ENCODE assay signal across 29 cellular contexts in genomic region chr2:129456681-129457080, GRCh38.
DNase-seq lines count a peak whose midpoint lies in the region; ATAC-seq, FAIRE-seq and TF ChIP-seq lines count a peak whose summit lies in the region.
"Had no signal": no experiment of that assay in that cellular context is flagged by ENCODE, and none has a peak within 500 bp of the region (broad histone marks: within the 10 kb centered on the region; RNA-seq: fewer than 3 reads in every experiment).

No MANE protein-coding gene starts in this region.

- CTCF ChIA-PET in activated CD4-positive, alpha-beta T cell treated with anti-CD3 and anti-CD28 coated beads for 36 hours (lab: Charles Lee), result no interaction called here

- no peak overlapping the region for H3K4me3 ChIP-seq in bronchial epithelial cell (ENCODE audit: low read depth, low read length)
- H3K4me3 ChIP-seq: BLaER1, GM12878 had no signal

- intact Hi-C loops in activated CD4-positive, alpha-beta T cell treated with anti-CD3 and anti-CD28 coated beads, Interleukin-2, amount 10 ng/mL, durations not matched to agents 24 days and 14 days (cut with micrococcal nuclease), result no loop called here
- intact Hi-C loops in activated CD4-positive, alpha-beta T cell treated with anti-CD3 and anti-CD28 coated beads for 36 hours (cut with DNase I, micrococcal nuclease), result no loop called here

- no peak for ATAC-seq in activated CD4-positive, alpha-beta T cell treated with anti-CD3 and anti-CD28 coated beads for 36 hours
- ATAC-seq in GM21737 (IDR thresholded peaks at IDR 0.05; ENCODE audit: unreplicated experiment), result no peak
- ATAC-seq: GM12878 had no signal

- peak; percentile 64 for FAIRE-seq in bronchial epithelial cell (lab: Jason Lieb, UNC)
- FAIRE-seq: A204.1, GM12878, GM12892, GM18507, GM19239 had no signal

- H3K4me1 Mint-ChIP-seq in activated CD4-positive, alpha-beta T cell treated with anti-CD3 and anti-CD28 coated beads, Interleukin-2, amount 10 ng/mL, durations not matched to agents 24 days and 14 days, result no peaks in the 10 kb centered on the region
- H3K4me1 Mint-ChIP-seq in activated CD4-positive, alpha-beta T cell treated with anti-CD3 and anti-CD28 coated beads for 36 hours, result no peaks in the 10 kb centered on the region
- no peaks in the 10 kb centered on the region for H3K4me1 Mint-ChIP-seq in osteocyte (ENCODE audit: unreplicated experiment)
- H3K4me1 Mint-ChIP-seq: CD14-positive monocyte; CD4-positive, alpha-beta memory T cell; CD4-positive, CD25-positive, alpha-beta regulatory T cell; CD8-positive, alpha-beta memory T cell had no signal

- no peaks in the 10 kb centered on the region for H3K36me3 ChIP-seq in bronchial epithelial cell (ENCODE audit: control insufficient read depth, insufficient read depth, low read length)
- H3K36me3 ChIP-seq: BE2C, BLaER1 had no signal

- TF ChIP-seq CTCF in bronchial epithelial cell (IDR thresholded peaks at IDR 0.05; ENCODE audit: insufficient read depth, low read length, severe bottlenecking) (no peak), osteocyte (IDR thresholded peaks at IDR 0.05) (no peak)

- no peak overlapping the region for H3K27ac Mint-ChIP-seq in activated CD4-positive, alpha-beta T cell treated with anti-CD3 and anti-CD28 coated beads, Interleukin-2, amount 10 ng/mL, durations not matched to agents 24 days and 14 days
- no peak overlapping the region for H3K27ac Mint-ChIP-seq in activated CD4-positive, alpha-beta T cell treated with anti-CD3 and anti-CD28 coated beads for 36 hours
- H3K27ac Mint-ChIP-seq in osteocyte (ENCODE audit: unreplicated experiment), result no peak overlapping the region
- H3K27ac Mint-ChIP-seq: CD14-positive monocyte; CD4-positive, alpha-beta memory T cell; CD4-positive, CD25-positive, alpha-beta regulatory T cell; CD8-positive, alpha-beta memory T cell had no signal

- peak; percentile 15 for DNase-seq in activated CD4-positive, alpha-beta T cell treated with anti-CD3 and anti-CD28 coated beads, Interleukin-2, amount 10 ng/mL, durations not matched to agents 24 days and 14 days
- no peak for DNase-seq in activated CD4-positive, alpha-beta T cell treated with anti-CD3 and anti-CD28 coated beads for 36 hours
- DNase-seq in bronchial epithelial cell (ENCODE audit: low read depth), result no peak
- DNase-seq in iPS-NIHi7 (ENCODE audit: extremely low spot score), result peak; percentile 8
- peak; percentile 69 for DNase-seq in osteocyte (ENCODE audit: extremely low spot score, unreplicated experiment)
- DNase-seq in DMS 273 treated with DMSO at 0.1 percent for 48 hours (lab: John Stamatoyannopoulos, UW), result no peak
- DNase-seq in DMS 273 (lab: John Stamatoyannopoulos, UW; ENCODE audit: unreplicated experiment), result no peak
- DNase-seq: 8988T; ACHN; BE2C; C1 segment of cervical spinal cord; CD4-positive, alpha-beta memory T cell; CD4-positive, CD25-positive, alpha-beta regulatory T cell; CD8-positive, alpha-beta memory T cell; COR-L47; DMS153; DMS53; DMS79; DND-41; EL; GDM1 had no signal

- no peaks in the 10 kb centered on the region for H3K36me3 Mint-ChIP-seq in activated CD4-positive, alpha-beta T cell treated with anti-CD3 and anti-CD28 coated beads, Interleukin-2, amount 10 ng/mL, durations not matched to agents 24 days and 14 days (ENCODE audit: low read depth)
- H3K36me3 Mint-ChIP-seq in activated CD4-positive, alpha-beta T cell treated with anti-CD3 and anti-CD28 coated beads for 36 hours (ENCODE audit: low read depth), result no peaks in the 10 kb centered on the region
- H3K36me3 Mint-ChIP-seq in osteocyte (ENCODE audit: unreplicated experiment), result no peaks in the 10 kb centered on the region
- H3K36me3 Mint-ChIP-seq: CD14-positive monocyte; CD4-positive, alpha-beta memory T cell; CD4-positive, CD25-positive, alpha-beta regulatory T cell; CD8-positive, alpha-beta memory T cell had no signal

- no peaks in the 10 kb centered on the region for H3K27me3 ChIP-seq in bronchial epithelial cell (ENCODE audit: control insufficient read depth, insufficient read depth, low read length)
- H3K27me3 ChIP-seq: BE2C, BLaER1 had no signal

- H3K9me3 Mint-ChIP-seq in activated CD4-positive, alpha-beta T cell treated with anti-CD3 and anti-CD28 coated beads, Interleukin-2, amount 10 ng/mL, durations not matched to agents 24 days and 14 days, result no peaks in the 10 kb centered on the region
- no peaks in the 10 kb centered on the region for H3K9me3 Mint-ChIP-seq in activated CD4-positive, alpha-beta T cell treated with anti-CD3 and anti-CD28 coated beads for 36 hours (ENCODE audit: low read depth)
- peaks cover 12% of the 10 kb centered on the region for H3K9me3 Mint-ChIP-seq in osteocyte (ENCODE audit: unreplicated experiment)

- POLR2A ChIA-PET in activated CD4-positive, alpha-beta T cell treated with anti-CD3 and anti-CD28 coated beads for 36 hours (lab: Charles Lee), result no interaction called here

- no peaks in the 10 kb centered on the region for H3K27me3 Mint-ChIP-seq in activated CD4-positive, alpha-beta T cell treated with anti-CD3 and anti-CD28 coated beads, Interleukin-2, amount 10 ng/mL, durations not matched to agents 24 days and 14 days
- H3K27me3 Mint-ChIP-seq in activated CD4-positive, alpha-beta T cell treated with anti-CD3 and anti-CD28 coated beads for 36 hours, result no peaks in the 10 kb centered on the region
- no peaks in the 10 kb centered on the region for H3K27me3 Mint-ChIP-seq in osteocyte (ENCODE audit: unreplicated experiment)
- H3K27me3 Mint-ChIP-seq: CD4-positive, alpha-beta memory T cell; CD4-positive, CD25-positive, alpha-beta regulatory T cell; CD8-positive, alpha-beta memory T cell had no signal

- H3K4me3 Mint-ChIP-seq in activated CD4-positive, alpha-beta T cell treated with anti-CD3 and anti-CD28 coated beads, Interleukin-2, amount 10 ng/mL, durations not matched to agents 24 days and 14 days, result no peak overlapping the region
- H3K4me3 Mint-ChIP-seq in activated CD4-positive, alpha-beta T cell treated with anti-CD3 and anti-CD28 coated beads for 36 hours, result no peak overlapping the region
- H3K4me3 Mint-ChIP-seq in osteocyte (ENCODE audit: unreplicated experiment), result no peak overlapping the region
- H3K4me3 Mint-ChIP-seq: CD14-positive monocyte; CD4-positive, alpha-beta memory T cell; CD4-positive, CD25-positive, alpha-beta regulatory T cell; CD8-positive, alpha-beta memory T cell had no signal

Comparison
In these comparisons a context has a peak if more than half of its experiments do, and no peak if none do; other contexts are left out.
1. DNase-seq: peak in activated CD4-positive, alpha-beta T cell treated with anti-CD3 and anti-CD28 coated beads, Interleukin-2, amount 10 ng/mL, durations not matched to agents 24 days and 14 days (single experiment), iPS-NIHi7 (single experiment) and osteocyte (single experiment); none in activated CD4-positive, alpha-beta T cell treated with anti-CD3 and anti-CD28 coated beads for 36 hours (single experiment), bronchial epithelial cell (single experiment), DMS 273 treated with DMSO at 0.1 percent for 48 hours (single experiment) and DMS 273 (single experiment).